ENCODE assay signal across 8 cellular contexts in the genomic region with DNA sequence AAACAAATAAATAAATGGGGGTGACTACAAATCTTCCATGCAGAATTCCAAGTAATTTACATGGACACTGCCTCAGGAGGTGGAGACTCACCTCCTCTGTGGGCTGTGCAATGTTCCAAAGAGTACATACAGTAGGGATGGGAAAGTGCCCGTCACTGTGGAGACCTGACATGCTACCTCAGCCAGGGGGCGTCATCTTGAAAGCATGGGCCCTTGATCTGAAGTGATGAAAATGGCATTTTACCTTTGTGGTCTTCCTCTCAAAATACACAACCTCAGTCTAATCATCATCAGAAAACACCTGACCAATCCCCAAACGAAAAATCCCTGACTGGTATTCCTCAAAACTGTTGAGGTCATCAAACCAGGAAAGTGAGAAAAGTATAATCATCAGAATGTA. TPM values are rescaled to one million over a fixed set of nuclear protein-coding genes. Genes with fewer than 3 reads are reported as not detected.
DNase-seq lines count a peak whose midpoint lies in the region; ATAC-seq, FAIRE-seq and TF ChIP-seq lines count a peak whose summit lies in the region.

No MANE protein-coding gene starts in this region.

- H3K4me3 Mint-ChIP-seq in natural killer cell = no peak overlapping the region

- RAD21 ChIA-PET in GM12878 (lab: Charles Lee; ENCODE audit: unreplicated experiment) = interaction anchor here (1.4 to 5.3 kb wide), 2 partner anchors 76 to 246 kb away, joined by 4 to 34 read pairs; no protein-coding TSS in a partner anchor

- H3K9ac ChIP-seq in GM12878 (ENCODE audit: control insufficient read depth, insufficient read depth, low read length) = no peak overlapping the region

- WGBS in GM12878 (ENCODE audit: insufficient coverage, insufficient replicate concordance, low lambda C conversion rate, missing lambda C conversion rate) = 3% methylated on average over 3 of the region's 3 CpGs
- 0 to 24% methylated on average over 1 to 3 of the region's 3 CpGs for WGBS in transverse colon (ENCODE audit: low coverage in 1 of 2), 2 donors
- WGBS in stomach, 5 donors = 11 to 25% (median 18%) methylated on average over 3 of the region's 3 CpGs

- peak; percentile 38 for FAIRE-seq in GM12878 (lab: Jason Lieb, UNC)

- H3K9me3 Mint-ChIP-seq in natural killer cell = no peaks in the 10 kb centered on the region

- no peak for TF ChIP-seq POLR2A in GM12878 (IDR thresholded peaks at IDR 0.05; ENCODE audit: low read depth, low read length)
- TF ChIP-seq POLR2A in transverse colon (IDR thresholded peaks at IDR 0.05) = no peak
- TF ChIP-seq POLR2A in stomach (IDR thresholded peaks at IDR 0.05) = no peak

- no peaks in the 10 kb centered on the region for H4K20me1 ChIP-seq in GM12878 (ENCODE audit: control insufficient read depth, insufficient read depth)

- no peak overlapping the region for H2AFZ ChIP-seq in GM12878 (ENCODE audit: control insufficient read depth, low read depth, low read length)

- BruUV-seq in GM12878 (replicated peaks; lab: Mats Ljungman, UMichigan) = no TSS peak

- peak; percentile 57 for TF ChIP-seq RAD21 in GM12878 (IDR thresholded peaks at IDR 0.05; ENCODE audit: insufficient read depth, low read depth, low read length)

- POLR2A ChIA-PET in GM12878 (lab: Charles Lee) = interaction anchor here (0.7 kb wide), 1 partner anchor 760 kb away, joined by 4 read pairs; no protein-coding TSS in a partner anchor

- SMC1A ChIA-PET in GM12878 (lab: Charles Lee; ENCODE audit: uncharacterized antibody, unreplicated experiment) = interaction anchor here (1.4 to 2.7 kb wide), 2 partner anchors 30 to 76 kb away, joined by 4 to 14 read pairs; no protein-coding TSS in a partner anchor

- H3K27me3 ChIP-seq in GM12878 (replicated peaks in 1 of 2; ENCODE audit: control insufficient read depth in 2 of 2, insufficient read depth in 2 of 2, low read length in 1 of 2) = no peaks in the 10 kb centered on the region
- no peaks in the 10 kb centered on the region for H3K27me3 ChIP-seq in transverse colon
- no peaks in the 10 kb centered on the region for H3K27me3 ChIP-seq in stomach

- H3K27ac Mint-ChIP-seq in natural killer cell = no peak overlapping the region

- peak; percentile 63 to 71 (median 66); a peak in 5 of 6 replicates for TF ChIP-seq CTCF in GM12878 (IDR thresholded peaks at IDR 0.05 in 2 of 3, conservative IDR thresholded peaks at IDR 0.05 in 1 of 3; ENCODE audit: control insufficient read depth in 2 of 3, extremely low read depth in 1 of 3, insufficient read depth in 1 of 3, low read depth in 3 of 3, low read length in 3 of 3)
- peak; percentile 29 for TF ChIP-seq CTCF in natural killer cell (IDR thresholded peaks at IDR 0.05)
- TF ChIP-seq CTCF in transverse colon (IDR thresholded peaks at IDR 0.05) = peak in 2 of 5 experiments; percentile 16 to 29
- TF ChIP-seq CTCF in stomach (IDR thresholded peaks at IDR 0.05) = peak in 2 of 7 experiments; percentile 15 to 21

- peaks cover 0 to 3% of the 10 kb centered on the region in 2 donors for H3K27me3 Mint-ChIP-seq in natural killer cell (ENCODE audit: low read depth in 2 of 2)

- no peaks in the 10 kb centered on the region; the same call in 1 of the 2 replicates for H3K4me1 ChIP-seq in GM12878 (ENCODE audit: control insufficient read depth, insufficient read depth, low read length)
- peaks cover 0 to 6% (median 0%) of the 10 kb centered on the region in 4 donors for H3K4me1 ChIP-seq in transverse colon
- peaks cover 0 to 15% (median 5%) of the 10 kb centered on the region in 4 donors for H3K4me1 ChIP-seq in stomach

- H3K4me1 Mint-ChIP-seq in natural killer cell = peaks cover 17 to 19% of the 10 kb centered on the region in 2 donors

- intact Hi-C loops in GM12878 (cut with micrococcal nuclease; ENCODE audit: unreplicated experiment) (loop anchor here (1.0 to 5.0 kb wide), 2 partner anchors 76 to 247 kb away; no protein-coding TSS in a partner anchor), natural killer cell (cut with micrococcal nuclease) (loop anchor here (1.0 to 10.0 kb wide), 2 partner anchors 76 to 530 kb away; no protein-coding TSS in a partner anchor), transverse colon (cut with DNase I; ENCODE audit: low total_unique reads) (loop anchor here (5.0 kb wide), 1 partner anchor 1822 kb away; no protein-coding TSS in a partner anchor), stomach (cut with DNase I; ENCODE audit: low total_unique reads) (no loop called here)

- H3K9me3 ChIP-seq in GM12878 (replicated peaks; ENCODE audit: control insufficient read depth, insufficient read depth, low read length) (no peaks in the 10 kb centered on the region), transverse colon (no peaks in the 10 kb centered on the region), stomach (no peaks in the 10 kb centered on the region)

- no peak overlapping the region for H3K4me2 ChIP-seq in GM12878 (ENCODE audit: control insufficient read depth, insufficient read depth)

- ATAC-seq in GM12878 (peak; percentile 85), natural killer cell (peak in 2 of 3 donors; percentile 34 to 62), GM18520 (IDR thresholded peaks at IDR 0.05; ENCODE audit: unreplicated experiment) (no peak)

- no peaks in the 10 kb centered on the region for H3K79me2 ChIP-seq in GM12878 (ENCODE audit: control insufficient read depth, insufficient read depth, low read length)

- H3K27ac ChIP-seq in GM12878 (ENCODE audit: control insufficient read depth, insufficient read depth) (no peak overlapping the region), transverse colon (no peak overlapping the region), stomach (no peak overlapping the region)

- DNase-seq in activated effector memory CD4-positive, alpha-beta T cell treated with anti-CD3 and anti-CD28 coated beads, Interleukin-2, amount 50 U/mL, for 16 hours = peak; percentile 69
- DNase-seq in activated effector memory CD4-positive, alpha-beta T cell treated with Interleukin-2 at 50 U/mL for 16 hours = no peak
- DNase-seq in NCI-H1048 (lab: John Stamatoyannopoulos, UW) = peak; percentile 4
- DNase-seq in GM12878 (ENCODE audit: low read depth, low spot score) = no peak
- no peak for DNase-seq in natural killer cell
- DNase-seq in transverse colon = no peak
- no peak for DNase-seq in stomach

- H3K36me3 ChIP-seq in GM12878 (ENCODE audit: control insufficient read depth in 2 of 2, insufficient read depth in 2 of 2, low read length in 1 of 2) (no peaks in the 10 kb centered on the region; a peak in 1 of 4 replicates), transverse colon (no peaks in the 10 kb centered on the region), stomach (peaks cover 5 to 17% (median 12%) of the 10 kb centered on the region in 4 donors)

- no peak overlapping the region for H3K4me3 ChIP-seq in GM12878
- H3K4me3 ChIP-seq in transverse colon = no peak overlapping the region
- H3K4me3 ChIP-seq in stomach = no peak overlapping the region

- no peaks in the 10 kb centered on the region for H3K36me3 Mint-ChIP-seq in natural killer cell

- TF ChIP-seq EP300 in GM12878 (IDR thresholded peaks at IDR 0.05; ENCODE audit: borderline replicate concordance in 1 of 2, control insufficient read depth in 1 of 2, low read depth in 2 of 2, low read length in 2 of 2) = no peak
- TF ChIP-seq EP300 in transverse colon (IDR thresholded peaks at IDR 0.05; ENCODE audit: low read depth) = no peak
- no peak for TF ChIP-seq EP300 in stomach (IDR thresholded peaks at IDR 0.05)

- CTCF ChIA-PET in GM12878 (lab: Yijun Ruan, JAX) = interaction anchor here (0.8 to 3.2 kb wide), 7 partner anchors 17 to 281 kb away, joined by 3 to 55 read pairs (median 4); no protein-coding TSS in a partner anchor

- in situ Hi-C loops in GM12878 (cut with MboI) (no loop called here), transverse colon (cut with MboI; ENCODE audit: low pct_ligation_motif_present in 1 of 4, low pct_unique_long_range_greater_than_20kb in 1 of 4, low sequenced_read_pairs in 3 of 4) (no loop called here)

TF ChIP-seq in GM12878, 131 proteins besides CTCF, POLR2A, EP300 and RAD21 (continues in another document):
- TF ChIP-seq SMC3 (IDR thresholded peaks at IDR 0.05; ENCODE audit: borderline replicate concordance, low read length) = peak; percentile 67; the same call in 1 of the 2 replicates
- TF ChIP-seq, protein P1, sequence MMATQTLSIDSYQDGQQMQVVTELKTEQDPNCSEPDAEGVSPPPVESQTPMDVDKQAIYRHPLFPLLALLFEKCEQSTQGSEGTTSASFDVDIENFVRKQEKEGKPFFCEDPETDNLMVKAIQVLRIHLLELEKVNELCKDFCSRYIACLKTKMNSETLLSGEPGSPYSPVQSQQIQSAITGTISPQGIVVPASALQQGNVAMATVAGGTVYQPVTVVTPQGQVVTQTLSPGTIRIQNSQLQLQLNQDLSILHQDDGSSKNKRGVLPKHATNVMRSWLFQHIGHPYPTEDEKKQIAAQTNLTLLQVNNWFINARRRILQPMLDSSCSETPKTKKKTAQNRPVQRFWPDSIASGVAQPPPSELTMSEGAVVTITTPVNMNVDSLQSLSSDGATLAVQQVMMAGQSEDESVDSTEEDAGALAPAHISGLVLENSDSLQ (IDR thresholded peaks at IDR 0.05) = no peak

RNA-seq across cellular contexts. Expression of a gene that starts 48.4 kb away (rescaled TPM):
- total RNA-seq in GM12878 (2013; cell fraction: nucleolus; rRNA removed) = 85.2 and 87.2 TPM in 2 replicates
- total RNA-seq in GM12878 (2014; rRNA removed) (55.0 and 69.0 TPM in 2 replicates), GM12878 (2014; rRNA removed; fragmentation: Illumina TruSeq; extraction: Trizol) (58.6 and 62.7 TPM in 2 replicates), GM12878 (2021) (55.2 and 57.2 TPM in 2 replicates), natural killer cell (10 to 100 TPM; 46.5 to 77.0 (median 50.4) TPM), transverse colon (100 to 1,000 TPM in 1 of 4 donors, 10 to 100 TPM in 3; 16.8 to 127 (median 31.4) TPM), stomach (10 to 100 TPM; 40.6 to 88.7 (median 53.9) TPM)
- polyA plus RNA-seq in GM12878 (2011; ENCODE audit: low read depth) = 23.6 TPM
- polyA plus RNA-seq in GM12878 (2011; rRNA removed) (59.9 and 69.6 TPM in 2 replicates), GM12878 (2014; fragmentation: Illumina TruSeq; extraction: Trizol) (57.3 and 79.8 TPM in 2 replicates), GM12878 (2014; fragmentation: Nextera tagmentation; extraction: Ambion mirVana) (10 to 100 TPM; 24.5 to 30.1 TPM), GM12878 (2014; rRNA removed) (71.0 and 73.7 TPM in 2 replicates), GM12878 (2016; fragmentation: Nextera tagmentation; extraction: Ambion mirVana) (10 to 100 TPM; 69.7 to 77.9 TPM), stomach (10 to 100 TPM; 13.0 to 45.1 (median 17.6) TPM)
- 35.2 and 44.3 TPM in 2 replicates for polyA plus RNA-seq in GM12878 (2011; cell fraction: cytosol; rRNA removed)
- polyA plus RNA-seq in GM12878 (2011; cell fraction: nucleus; rRNA removed) = 52.9 and 71.4 TPM in 2 replicates
- 24.7 and 25.4 TPM in 2 replicates for polyA plus RNA-seq in GM12878 (2012)
- 33.8 and 61.9 TPM in 2 replicates for polyA minus RNA-seq in GM12878 (2011; rRNA and poly(A)+ RNA removed)
- polyA minus RNA-seq in GM12878 (2011; cell fraction: cytosol; rRNA and poly(A)+ RNA removed) = 15.1 and 19.6 TPM in 2 replicates
- 8.8 and 23.1 TPM in 2 replicates for polyA minus RNA-seq in GM12878 (2011; cell fraction: nucleus; rRNA and poly(A)+ RNA removed)

Comparison
In these comparisons a context has a peak if more than half of its experiments do, and no peak if none do; other contexts are left out.
1. DNase-seq: peak in activated effector memory CD4-positive, alpha-beta T cell treated with anti-CD3 and anti-CD28 coated beads, Interleukin-2, amount 50 U/mL, for 16 hours (single experiment) and NCI-H1048 (single experiment); none in activated effector memory CD4-positive, alpha-beta T cell treated with Interleukin-2 at 50 U/mL for 16 hours (single experiment), GM12878 (single experiment), natural killer cell (single experiment), transverse colon (single experiment) and stomach (single experiment).